1 cellular context compared by ENCODE assay signal in genomic region chr6:52283111-52283510, GRCh38.
TF ChIP-seq lines count a peak whose summit lies in the region.

No MANE protein-coding gene starts in this region.

TF ChIP-seq in K562, 482 proteins besides CTCF, POLR2A, EP300 and RAD21 (continued from another document):
- TF ChIP-seq NBN (IDR thresholded peaks at IDR 0.05; ENCODE audit: low read depth) (no peak), NRF1 (conservative IDR thresholded peaks at IDR 0.05 in 1 of 2, IDR thresholded peaks at IDR 0.05 in 1 of 2) (peak; percentile 52 to 56; a peak in 3 of 4 replicates)
